Comparison of ENCODE assay signal across 10 cellular contexts in the genomic region with DNA sequence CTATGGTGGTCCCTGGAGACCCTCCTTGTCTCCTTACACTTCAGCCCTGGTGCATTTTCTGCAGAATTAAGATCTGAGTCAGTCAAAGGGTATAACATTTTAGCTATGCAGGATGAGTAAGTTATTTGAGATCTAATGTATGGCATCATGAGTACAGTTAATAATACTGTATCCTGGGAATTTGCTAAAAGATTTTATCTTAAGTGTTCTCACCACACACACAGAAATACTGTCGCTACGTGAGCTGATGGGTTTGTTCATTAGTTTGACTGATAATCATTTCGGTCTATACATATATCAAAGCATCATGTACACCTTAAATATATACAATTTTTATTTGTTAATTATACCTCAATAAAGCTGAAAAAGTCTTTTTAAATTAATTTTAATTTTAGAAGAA. TPM values are rescaled to one million over a fixed set of nuclear protein-coding genes. Genes with fewer than 3 reads are reported as not detected.
DNase-seq lines count a peak whose midpoint lies in the region; ATAC-seq and TF ChIP-seq lines count a peak whose summit lies in the region.
"Had no signal": no experiment of that assay in that cellular context is flagged by ENCODE, and none has a peak within 500 bp of the region (broad histone marks: within the 10 kb centered on the region; RNA-seq: fewer than 3 reads in every experiment).

No MANE protein-coding gene starts in this region.

- in situ Hi-C loops in GM23248 (cut with MboI), result loop anchor here (25.0 kb wide), 1 partner anchor 785 kb away; the partner anchor contains the start of gene AKR1E2

- peak overlapping the region; percentile 62 for H3K9ac ChIP-seq in GM23248

- POLR2A ChIA-PET in RWPE1 (lab: Yijun Ruan, JAX; ENCODE audit: low non-redundant PET), result interaction anchor here (0.9 to 1.9 kb wide), 3 partner anchors 13 to 176 kb away, joined by 3 to 8 read pairs (median 4); no protein-coding TSS in a partner anchor

- H3K27ac ChIP-seq in GM23248 (peak overlapping the region; percentile 71), RWPE1 (peak overlapping the region; percentile 70), thoracic aorta (peak overlapping the region; percentile 56 to 89)

- TF ChIP-seq CTCF in RWPE1 (conservative IDR thresholded peaks at IDR 0.05; ENCODE audit: low read depth) (no peak), fibroblast of the aortic adventitia (IDR thresholded peaks at IDR 0.05; ENCODE audit: insufficient read depth, low read length) (no peak), thoracic aorta (IDR thresholded peaks at IDR 0.05) (no peak), BE2C (IDR thresholded peaks at IDR 0.05; ENCODE audit: low read depth, low read length) (no peak)

- H3K27me3 ChIP-seq in GM23248 (replicated peaks; ENCODE audit: insufficient read depth), result no peaks in the 10 kb centered on the region
- no peaks in the 10 kb centered on the region for H3K27me3 ChIP-seq in thoracic aorta (replicated peaks; ENCODE audit: insufficient read depth)
- no peaks in the 10 kb centered on the region for H3K27me3 ChIP-seq in BE2C

- peak; percentile 70 for DNase-seq in GM23248
- DNase-seq in RWPE1 (ENCODE audit: low spot score), result no peak
- peak; percentile 8 for DNase-seq in fibroblast of the aortic adventitia (ENCODE audit: low read depth)
- no peak for DNase-seq in thoracic aorta (ENCODE audit: low spot score)
- no peak for DNase-seq in BE2C
- no peak for DNase-seq in stimulated activated naive CD8-positive, alpha-beta T cell treated with anti-CD3 and anti-CD28 coated beads, Interleukin-15, Interleukin-2, amounts not matched to agents 100 U/mL and 50 U/mL, for 24 hours
- no peak for DNase-seq in cerebellar nuclear complex (lab: John Stamatoyannopoulos, UW)
- no peak for DNase-seq in hypothalamus (lab: John Stamatoyannopoulos, UW)
- DNase-seq: NCI-H2081 treated with DMSO at 0.1 percent for 48 hours had no signal

- peak overlapping the region; percentile 81 for H2AFZ ChIP-seq in GM23248

- no peaks in the 10 kb centered on the region for H3K79me2 ChIP-seq in GM23248 (ENCODE audit: insufficient read depth)

- H3K4me3 ChIP-seq in GM23248 (no peak overlapping the region), fibroblast of the aortic adventitia (ENCODE audit: low read depth, low read length) (no peak overlapping the region), thoracic aorta (no peak overlapping the region), BE2C (ENCODE audit: low read depth, low read length) (no peak overlapping the region)

- H3K36me3 ChIP-seq in GM23248 (ENCODE audit: low read depth) (no peaks in the 10 kb centered on the region), thoracic aorta (no peaks in the 10 kb centered on the region), BE2C (no peaks in the 10 kb centered on the region)

- H4K20me1 ChIP-seq in GM23248 (ENCODE audit: insufficient read depth), result no peaks in the 10 kb centered on the region

- 47 to 54% methylated on average over 3 of the region's 3 CpGs for WGBS in GM23248 (ENCODE audit: low coverage in 1 of 2, low lambda C conversion rate in 2 of 2, missing lambda C conversion rate in 2 of 2), 2 experiments

- ATAC-seq in thoracic aorta (ENCODE audit: insufficient number of reproducible peaks, low FRiP score, low read depth), result no peak
- ATAC-seq in stimulated activated naive CD8-positive, alpha-beta T cell treated with anti-CD3 and anti-CD28 coated beads, Interleukin-15, Interleukin-2, amounts not matched to agents 100 U/mL and 50 U/mL, for 24 hours, result no peak

- H3K9me3 ChIP-seq in GM23248 (ENCODE audit: low read depth), result no peaks in the 10 kb centered on the region
- H3K9me3 ChIP-seq in thoracic aorta, result no peaks in the 10 kb centered on the region
- H3K9me3 ChIP-seq in BE2C, result no peaks in the 10 kb centered on the region
- H3K9me3 ChIP-seq: Caco-2 had no signal

- H3K4me1 ChIP-seq in GM23248 (ENCODE audit: insufficient read depth) (peaks cover 25% of the 10 kb centered on the region), thoracic aorta (ENCODE audit: control insufficient read depth in 1 of 2, low read depth in 2 of 2) (peaks cover 38 to 79% of the 10 kb centered on the region in 2 donors), BE2C (no peaks in the 10 kb centered on the region)

- 0 out of 2 replicates have a peak, but pooled peaks cover 4% of the 10 kb centered on the region for H3F3A ChIP-seq in GM23248 (ENCODE audit: insufficient read depth)

- no peaks in the 10 kb centered on the region for H3K9me2 ChIP-seq in GM23248 (ENCODE audit: insufficient read depth)

- H3K4me2 ChIP-seq in GM23248 (ENCODE audit: unreplicated experiment), result peak overlapping the region; percentile 58

- CTCF ChIA-PET in RWPE1 (lab: Yijun Ruan, JAX), result interaction anchor here (0.6 to 2.0 kb wide), 34 partner anchors 8 to 536 kb away, joined by 3 to 18 read pairs (median 5); partner anchors contain the start of genes CALML3 and CALML5

RNA-seq across cellular contexts. Expression of gene ASB13, which starts 43.8 kb away (rescaled TPM):
- 5.6 and 8.9 TPM in 2 replicates for total RNA-seq in GM23248 (2014; rRNA removed; shearing (Covaris generic))
- 7.5 and 8.9 TPM in 2 replicates for polyA plus RNA-seq in GM23248 (2016; fragmentation: Nextera tagmentation; extraction: Ambion mirVana)
- total RNA-seq in fibroblast of the aortic adventitia (ENCODE audit: low replicate concordance) (8.4 and 17.1 TPM in 2 replicates), thoracic aorta (10 to 100 TPM; 15.8 to 16.0 TPM)
- 22.8 TPM for polyA plus RNA-seq in BE2C (2012; ENCODE audit: insufficient read depth, insufficient read length, low read depth)

Comparison
In these comparisons a context has a peak if more than half of its experiments do, and no peak if none do; other contexts are left out.
1. DNase-seq: peak in GM23248 (single experiment) and fibroblast of the aortic adventitia (single experiment); none in RWPE1 (single experiment), thoracic aorta (single experiment), BE2C (single experiment), stimulated activated naive CD8-positive, alpha-beta T cell treated with anti-CD3 and anti-CD28 coated beads, Interleukin-15, Interleukin-2, amounts not matched to agents 100 U/mL and 50 U/mL, for 24 hours (single experiment), cerebellar nuclear complex (0 of 2) and hypothalamus (0 of 51).
2. Peak in every context shown above with its lines, with median percentiles within 50 percentile points of each other: H3K27ac ChIP-seq.